In the genomic region with DNA sequence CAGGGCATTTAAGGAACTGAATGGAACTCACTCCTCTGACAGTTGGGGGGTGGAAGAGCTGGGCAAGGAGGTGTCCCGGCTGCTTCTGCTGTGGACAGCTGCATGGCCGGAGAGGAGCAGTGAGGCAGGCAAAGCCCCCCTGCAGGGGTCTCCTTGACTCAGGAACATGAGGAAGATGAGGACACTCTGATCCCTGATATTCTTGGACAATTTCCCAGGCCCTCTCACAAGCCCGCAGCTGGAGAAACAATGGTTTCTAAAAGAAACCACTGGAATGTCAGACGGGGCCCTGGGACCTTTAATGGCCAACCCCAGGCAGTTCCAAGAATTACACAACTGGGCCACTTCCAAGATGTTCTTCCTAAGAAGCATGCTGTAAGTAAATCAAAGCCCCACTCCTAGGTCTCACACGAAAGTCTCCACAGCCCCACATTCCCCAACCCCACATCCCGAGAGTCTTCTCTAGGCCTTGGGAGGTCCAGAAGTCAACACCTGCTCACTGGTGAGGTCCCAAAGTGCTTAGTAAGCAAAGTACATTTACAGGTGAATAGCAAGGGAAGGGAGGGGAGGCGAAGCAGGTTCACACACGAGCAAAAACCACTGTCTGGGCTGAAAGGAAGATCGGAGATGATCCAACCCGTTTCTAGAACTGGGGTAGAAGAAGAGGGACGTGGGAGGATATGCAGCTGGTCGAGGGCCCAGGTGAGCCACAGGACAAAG, we compare ENCODE assay signal across 1 cellular context.
TF ChIP-seq lines count a peak whose summit lies in the region.

No MANE protein-coding gene starts in this region.

TF ChIP-seq in HEK293, 187 proteins besides CTCF, POLR2A, EP300 and RAD21 (continued from another document):
- no peak for TF ChIP-seq ZNF596 (tag by site-specific recombination; IDR thresholded peaks at IDR 0.05)
- no peak for TF ChIP-seq ZNF311 (tag by site-specific recombination; IDR thresholded peaks at IDR 0.05; ENCODE audit: borderline replicate concordance)
- TF ChIP-seq, protein P1, sequence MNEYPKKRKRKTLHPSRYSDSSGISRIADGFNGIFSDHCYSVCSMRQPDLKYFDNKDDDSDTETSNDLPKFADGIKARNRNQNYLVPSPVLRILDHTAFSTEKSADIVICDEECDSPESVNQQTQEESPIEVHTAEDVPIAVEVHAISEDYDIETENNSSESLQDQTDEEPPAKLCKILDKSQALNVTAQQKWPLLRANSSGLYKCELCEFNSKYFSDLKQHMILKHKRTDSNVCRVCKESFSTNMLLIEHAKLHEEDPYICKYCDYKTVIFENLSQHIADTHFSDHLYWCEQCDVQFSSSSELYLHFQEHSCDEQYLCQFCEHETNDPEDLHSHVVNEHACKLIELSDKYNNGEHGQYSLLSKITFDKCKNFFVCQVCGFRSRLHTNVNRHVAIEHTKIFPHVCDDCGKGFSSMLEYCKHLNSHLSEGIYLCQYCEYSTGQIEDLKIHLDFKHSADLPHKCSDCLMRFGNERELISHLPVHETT (tag by site-specific recombination; IDR thresholded peaks at IDR 0.05) = no peak
- TF ChIP-seq ZNF701 (tag by site-specific recombination; IDR thresholded peaks at IDR 0.05) = no peak
- no peak for TF ChIP-seq ZSCAN30 (tag by site-specific recombination; IDR thresholded peaks at IDR 0.05)
